12 cellular contexts compared by ENCODE assay signal in genomic region chr2:133591164-133591563, GRCh38. TPM values are rescaled to one million over a fixed set of nuclear protein-coding genes. Genes with fewer than 3 reads are reported as not detected.
DNase-seq lines count a peak whose midpoint lies in the region; ATAC-seq, FAIRE-seq and TF ChIP-seq lines count a peak whose summit lies in the region.
"Had no signal": no experiment of that assay in that cellular context is flagged by ENCODE, and none has a peak within 500 bp of the region (broad histone marks: within the 10 kb centered on the region; RNA-seq: fewer than 3 reads in every experiment).

No MANE protein-coding gene starts in this region.

- H3K9me3 ChIP-seq in pancreas, result no peaks in the 10 kb centered on the region
- H3K9me3 ChIP-seq: esophagus muscularis mucosa had no signal

- DNase-seq in Daoy (ENCODE audit: low read depth), result peak; percentile 60
- DNase-seq in NCI-H526 (lab: John Stamatoyannopoulos, UW), result peak; percentile 33 to 45
- DNase-seq in fibroblast of pulmonary artery (ENCODE audit: low read depth), result peak; percentile 18
- peak in 2 of 6 donors; percentile 13 to 23 for DNase-seq in pancreas
- DNase-seq in amniotic stem cell (lab: John Stamatoyannopoulos, UW), result no peak
- DNase-seq in activated naive CD4-positive, alpha-beta T cell (lab: John Stamatoyannopoulos, UW), result no peak
- no peak for DNase-seq in natural killer cell treated with Interleukin-12 subunit alpha and Interleukin-12 subunit beta and Interleukin-15 and Interleukin-18, amount 100 ng/mL, for 72 hours (ENCODE audit: low spot score)
- DNase-seq: DND-41 had no signal

- H3K27me3 Mint-ChIP-seq in natural killer cell treated with Interleukin-12 subunit alpha and Interleukin-12 subunit beta and Interleukin-15 and Interleukin-18, amount 100 ng/mL, for 72 hours, result peaks cover 0 to 2% of the 10 kb centered on the region in 2 donors

- H3K36me3 Mint-ChIP-seq in natural killer cell treated with Interleukin-12 subunit alpha and Interleukin-12 subunit beta and Interleukin-15 and Interleukin-18, amount 100 ng/mL, for 72 hours, result no peaks in the 10 kb centered on the region

- H3K9me3 Mint-ChIP-seq in natural killer cell treated with Interleukin-12 subunit alpha and Interleukin-12 subunit beta and Interleukin-15 and Interleukin-18, amount 100 ng/mL, for 72 hours, result peaks cover 12% of the 10 kb centered on the region

- peak; percentile 48 to 86 (median 63) for ATAC-seq in pancreas
- no peak for ATAC-seq in HG02798 (IDR thresholded peaks at IDR 0.05; ENCODE audit: poor library complexity, unreplicated experiment)
- ATAC-seq in natural killer cell treated with Interleukin-12 subunit alpha and Interleukin-12 subunit beta and Interleukin-15 and Interleukin-18, amount 100 ng/mL, for 72 hours, result no peak

- H3K27ac Mint-ChIP-seq in natural killer cell treated with Interleukin-12 subunit alpha and Interleukin-12 subunit beta and Interleukin-15 and Interleukin-18, amount 100 ng/mL, for 72 hours, result no peak overlapping the region

- no peak overlapping the region for H3K27ac ChIP-seq in pancreas
- H3K27ac ChIP-seq: esophagus muscularis mucosa, parathyroid adenoma, SK-N-MC had no signal

- H3K4me1 ChIP-seq in pancreas, result no peaks in the 10 kb centered on the region
- H3K4me1 ChIP-seq: parathyroid adenoma had no signal

- intact Hi-C loops in pancreas (cut with DNase I), result no loop called here

- H3K36me3 ChIP-seq in pancreas, result no peaks in the 10 kb centered on the region
- H3K36me3 ChIP-seq: esophagus muscularis mucosa had no signal

- WGBS in pancreas, 2 donors, result 11 to 23% methylated on average over 4 of the region's 4 CpGs

- no peaks in the 10 kb centered on the region for H3K27me3 ChIP-seq in pancreas
- H3K27me3 ChIP-seq: esophagus muscularis mucosa had no signal

- TF ChIP-seq CTCF in fibroblast of pulmonary artery (IDR thresholded peaks at IDR 0.05; ENCODE audit: low read length, missing control alignments) (no peak), pancreas (IDR thresholded peaks at IDR 0.05) (no peak)

- no peaks in the 10 kb centered on the region for H3K4me1 Mint-ChIP-seq in natural killer cell treated with Interleukin-12 subunit alpha and Interleukin-12 subunit beta and Interleukin-15 and Interleukin-18, amount 100 ng/mL, for 72 hours (ENCODE audit: low read depth in 2 of 2)

- H3K4me3 Mint-ChIP-seq in natural killer cell treated with Interleukin-12 subunit alpha and Interleukin-12 subunit beta and Interleukin-15 and Interleukin-18, amount 100 ng/mL, for 72 hours, result no peak overlapping the region

- no peak for FAIRE-seq in pancreas (lab: Jason Lieb, UNC)

- no peak overlapping the region for H3K4me3 ChIP-seq in fibroblast of pulmonary artery (replicated peaks; ENCODE audit: low read depth, low read length)
- H3K4me3 ChIP-seq in pancreas, result no peak overlapping the region
- H3K4me3 ChIP-seq: esophagus muscularis mucosa, SK-N-MC had no signal

RNA-seq across cellular contexts. Expression of gene NCKAP5, which starts 22.9 kb away (rescaled TPM):
- 8.4 and 8.8 TPM in 2 replicates for total RNA-seq in Daoy (2014; rRNA removed; shearing (Covaris generic))
- total RNA-seq in pancreas, result 1 to 10 TPM in 3 of 6 donors, under 1 TPM in 3; 0.28 to 1.5 (median 0.73) TPM
- polyA plus RNA-seq in pancreas, result under 1 TPM; 0.23 to 0.53 TPM
- not detected for total RNA-seq in natural killer cell treated with Interleukin-12 subunit alpha and Interleukin-12 subunit beta and Interleukin-15 and Interleukin-18, amount 100 ng/mL, for 72 hours

Comparison
In these comparisons a context has a peak if more than half of its experiments do, and no peak if none do; other contexts are left out.
1. DNase-seq: peak in Daoy (single experiment), NCI-H526 (2 of 2) and fibroblast of pulmonary artery (single experiment); none in amniotic stem cell (single experiment), activated naive CD4-positive, alpha-beta T cell (0 of 4) and natural killer cell treated with Interleukin-12 subunit alpha and Interleukin-12 subunit beta and Interleukin-15 and Interleukin-18, amount 100 ng/mL, for 72 hours (single experiment).
2. ATAC-seq: peak in pancreas (4 of 4); none in HG02798 (single experiment) and natural killer cell treated with Interleukin-12 subunit alpha and Interleukin-12 subunit beta and Interleukin-15 and Interleukin-18, amount 100 ng/mL, for 72 hours (0 of 2).